17 cellular contexts compared by ENCODE assay signal in the genomic region with DNA sequence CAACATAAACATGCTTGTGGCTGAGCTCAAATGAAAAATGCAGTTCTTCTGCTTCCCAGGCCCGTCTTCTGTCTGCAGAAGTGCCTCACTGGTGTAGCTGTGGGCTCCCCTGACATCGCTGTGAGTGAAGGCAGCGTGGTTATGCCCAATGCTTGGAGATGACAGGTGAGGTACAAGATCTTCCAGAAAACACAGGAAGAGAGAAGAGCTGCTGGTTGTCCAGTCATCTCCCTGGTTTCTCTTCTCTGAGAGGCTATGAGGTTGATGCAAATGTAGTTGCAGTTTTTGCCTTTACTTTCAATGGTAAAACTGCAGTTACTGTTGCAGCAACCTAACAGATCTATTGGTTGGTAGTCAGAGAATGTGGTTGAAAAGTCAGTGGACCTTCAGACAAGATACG.
DNase-seq lines count a peak whose midpoint lies in the region; ATAC-seq and TF ChIP-seq lines count a peak whose summit lies in the region.
"Had no signal": no experiment of that assay in that cellular context is flagged by ENCODE, and none has a peak within 500 bp of the region (broad histone marks: within the 10 kb centered on the region; RNA-seq: fewer than 3 reads in every experiment).

No MANE protein-coding gene starts in this region.

- POLR2A ChIA-PET in activated CD4-positive, alpha-beta T cell treated with anti-CD3 and anti-CD28 coated beads for 36 hours (lab: Charles Lee), result no interaction called here

- H3K27me3 Mint-ChIP-seq in activated CD4-positive, alpha-beta T cell treated with anti-CD3 and anti-CD28 coated beads for 36 hours, result peaks cover 3% of the 10 kb centered on the region

- no peak overlapping the region for H3K4me3 ChIP-seq in esophagus muscularis mucosa
- H3K4me3 ChIP-seq: BLaER1, K562 had no signal

- no peaks in the 10 kb centered on the region for H3K36me3 Mint-ChIP-seq in activated CD4-positive, alpha-beta T cell treated with anti-CD3 and anti-CD28 coated beads for 36 hours (ENCODE audit: low read depth)
- no peaks in the 10 kb centered on the region for H3K36me3 Mint-ChIP-seq in activated naive CD4-positive, alpha-beta T cell treated with anti-CD3 and anti-CD28 coated beads, Interleukin-2, amount 50 U/mL, for 72 hours

- peak; percentile 33 for DNase-seq in activated CD4-positive, alpha-beta T cell treated with anti-CD3 and anti-CD28 coated beads for 36 hours
- DNase-seq in activated CD4-positive, alpha-beta T cell treated with anti-CD3 and anti-CD28 coated beads for 4 hours, result no peak
- no peak for DNase-seq in activated naive CD4-positive, alpha-beta T cell treated with anti-CD3 and anti-CD28 coated beads, Interleukin-2, amount 50 U/mL, for 72 hours (ENCODE audit: low spot score in 2 of 2)
- DNase-seq in activated naive CD4-positive, alpha-beta T cell treated with anti-CD3 and anti-CD28 coated beads, Interleukin-2, amount 50 U/mL, for 16 hours, result no peak
- peak; percentile 34 for DNase-seq in esophagus muscularis mucosa (ENCODE audit: extremely low spot score)
- no peak for DNase-seq in NK-92 (lab: John Stamatoyannopoulos, UW; ENCODE audit: unreplicated experiment)
- DNase-seq in NCI-H2196 treated with DMSO at 0.1 percent for 48 hours (lab: John Stamatoyannopoulos, UW; ENCODE audit: unreplicated experiment), result no peak
- DNase-seq: EL, H9, NCI-H1048, NCI-H226, NCI-H526 treated with DMSO at 0.1 percent for 48 hours, PC-3 had no signal

- H3K4me3 Mint-ChIP-seq in activated CD4-positive, alpha-beta T cell treated with anti-CD3 and anti-CD28 coated beads for 36 hours, result no peak overlapping the region
- H3K4me3 Mint-ChIP-seq: H9 had no signal

- H3K4me1 ChIP-seq in esophagus muscularis mucosa, result no peaks in the 10 kb centered on the region
- H3K4me1 ChIP-seq: BLaER1 had no signal

- H3K9me3 ChIP-seq in esophagus muscularis mucosa, result no peaks in the 10 kb centered on the region
- H3K9me3 ChIP-seq: BLaER1 had no signal

- no peak for TF ChIP-seq POLR2A in esophagus muscularis mucosa (IDR thresholded peaks at IDR 0.05; ENCODE audit: low read depth)

- H3K36me3 ChIP-seq in esophagus muscularis mucosa, result no peaks in the 10 kb centered on the region
- H3K36me3 ChIP-seq: BLaER1 had no signal

- H3K27me3 ChIP-seq in esophagus muscularis mucosa, result peaks cover 0 to 15% (median 0%) of the 10 kb centered on the region in 4 donors
- H3K27me3 ChIP-seq: BLaER1 had no signal

- peaks cover 10% of the 10 kb centered on the region for H3K4me1 Mint-ChIP-seq in activated CD4-positive, alpha-beta T cell treated with anti-CD3 and anti-CD28 coated beads for 36 hours

- CTCF ChIA-PET in activated CD4-positive, alpha-beta T cell treated with anti-CD3 and anti-CD28 coated beads for 36 hours (lab: Charles Lee), result interaction anchor here (0.7 kb wide), 1 partner anchor 410 kb away, joined by 3 read pairs; no protein-coding TSS in a partner anchor

- intact Hi-C loops in activated CD4-positive, alpha-beta T cell treated with anti-CD3 and anti-CD28 coated beads for 36 hours (cut with DNase I, micrococcal nuclease), result no loop called here
- intact Hi-C loops in esophagus muscularis mucosa (cut with DNase I), result no loop called here

- no peaks in the 10 kb centered on the region for H3K9me3 Mint-ChIP-seq in activated CD4-positive, alpha-beta T cell treated with anti-CD3 and anti-CD28 coated beads for 36 hours (ENCODE audit: low read depth)
- peaks cover 4 to 12% of the 10 kb centered on the region in 2 donors for H3K9me3 Mint-ChIP-seq in activated naive CD4-positive, alpha-beta T cell treated with anti-CD3 and anti-CD28 coated beads, Interleukin-2, amount 50 U/mL, for 72 hours
- H3K9me3 Mint-ChIP-seq: H9 had no signal

- no peak for TF ChIP-seq EP300 in esophagus muscularis mucosa (IDR thresholded peaks at IDR 0.05)

- no peak for TF ChIP-seq CTCF in esophagus muscularis mucosa (IDR thresholded peaks at IDR 0.05)

- no peak overlapping the region for H3K27ac Mint-ChIP-seq in activated CD4-positive, alpha-beta T cell treated with anti-CD3 and anti-CD28 coated beads for 36 hours
- no peak overlapping the region for H3K27ac Mint-ChIP-seq in activated naive CD4-positive, alpha-beta T cell treated with anti-CD3 and anti-CD28 coated beads, Interleukin-2, amount 50 U/mL, for 72 hours
- H3K27ac Mint-ChIP-seq: H9 had no signal

- H3K27ac ChIP-seq in esophagus muscularis mucosa (replicated peaks in 1 of 4), result no peak overlapping the region
- H3K27ac ChIP-seq: 22Rv1, BLaER1 had no signal

- 68% methylated on average over 4 of the region's 4 CpGs for WGBS in esophagus muscularis mucosa

- ATAC-seq in activated CD4-positive, alpha-beta T cell treated with anti-CD3 and anti-CD28 coated beads for 36 hours, result peak; percentile 72
- peak; percentile 83 to 88 for ATAC-seq in activated naive CD4-positive, alpha-beta T cell treated with anti-CD3 and anti-CD28 coated beads, Interleukin-2, amount 50 U/mL, for 72 hours
- ATAC-seq in HG03565 (IDR thresholded peaks at IDR 0.05; ENCODE audit: unreplicated experiment), result peak; percentile 56
- ATAC-seq: K562, PC-3 had no signal

Comparison
In these comparisons a context has a peak if more than half of its experiments do, and no peak if none do; other contexts are left out.
1. DNase-seq: peak in activated CD4-positive, alpha-beta T cell treated with anti-CD3 and anti-CD28 coated beads for 36 hours (single experiment) and esophagus muscularis mucosa (single experiment); none in activated CD4-positive, alpha-beta T cell treated with anti-CD3 and anti-CD28 coated beads for 4 hours (0 of 2), activated naive CD4-positive, alpha-beta T cell treated with anti-CD3 and anti-CD28 coated beads, Interleukin-2, amount 50 U/mL, for 72 hours (0 of 2), activated naive CD4-positive, alpha-beta T cell treated with anti-CD3 and anti-CD28 coated beads, Interleukin-2, amount 50 U/mL, for 16 hours (single experiment), NK-92 (single experiment) and NCI-H2196 treated with DMSO at 0.1 percent for 48 hours (single experiment).
2. Peak in every context shown above with its lines, with median percentiles within 50 percentile points of each other: ATAC-seq.